1 cellular context compared by ENCODE assay signal in the genomic region with DNA sequence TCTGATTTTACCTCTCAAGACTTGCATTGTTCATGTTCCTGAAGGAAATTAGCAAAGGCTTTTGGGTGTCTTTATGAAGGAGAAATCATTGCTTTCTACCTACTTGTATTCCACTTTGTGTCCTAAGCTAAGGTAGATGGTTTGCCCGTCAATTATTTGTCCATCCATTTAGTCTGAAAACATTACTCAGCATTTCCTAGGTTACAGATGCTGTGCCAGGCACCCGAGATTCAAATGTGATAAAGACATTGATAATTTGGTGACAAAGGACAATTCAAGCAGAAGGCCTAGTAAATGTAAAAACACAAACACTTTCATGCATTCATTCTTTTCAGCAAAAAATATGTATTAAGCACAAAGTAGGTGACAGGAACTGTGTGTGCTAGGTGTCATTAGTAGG.
TF ChIP-seq lines count a peak whose summit lies in the region.

No MANE protein-coding gene starts in this region.

TF ChIP-seq in SK-N-SH treated with all-trans-retinoic acid at 6 μM for 48 hours, 23 proteins besides CTCF, POLR2A, EP300 and RAD21 (continued from another document):
- TF ChIP-seq POU6F1 (CRISPR knock-in tag; IDR thresholded peaks at IDR 0.05; ENCODE audit: borderline replicate concordance, low read depth) (no peak), ESRRG (CRISPR knock-in tag; IDR thresholded peaks at IDR 0.05) (no peak), TSHZ2 (CRISPR knock-in tag; IDR thresholded peaks at IDR 0.05) (no peak), TOX (CRISPR knock-in tag; IDR thresholded peaks at IDR 0.05; ENCODE audit: borderline replicate concordance) (no peak), PPARA (CRISPR knock-in tag; IDR thresholded peaks at IDR 0.05; ENCODE audit: borderline replicate concordance) (no peak), ZC3H10 (CRISPR knock-in tag; IDR thresholded peaks at IDR 0.05) (no peak), TCF4 (CRISPR knock-in tag; IDR thresholded peaks at IDR 0.05; ENCODE audit: borderline replicate concordance) (no peak), ISL1 (CRISPR knock-in tag; IDR thresholded peaks at IDR 0.05) (no peak), ZNF8 (CRISPR knock-in tag; IDR thresholded peaks at IDR 0.05) (no peak)
- TF ChIP-seq, protein P1, sequence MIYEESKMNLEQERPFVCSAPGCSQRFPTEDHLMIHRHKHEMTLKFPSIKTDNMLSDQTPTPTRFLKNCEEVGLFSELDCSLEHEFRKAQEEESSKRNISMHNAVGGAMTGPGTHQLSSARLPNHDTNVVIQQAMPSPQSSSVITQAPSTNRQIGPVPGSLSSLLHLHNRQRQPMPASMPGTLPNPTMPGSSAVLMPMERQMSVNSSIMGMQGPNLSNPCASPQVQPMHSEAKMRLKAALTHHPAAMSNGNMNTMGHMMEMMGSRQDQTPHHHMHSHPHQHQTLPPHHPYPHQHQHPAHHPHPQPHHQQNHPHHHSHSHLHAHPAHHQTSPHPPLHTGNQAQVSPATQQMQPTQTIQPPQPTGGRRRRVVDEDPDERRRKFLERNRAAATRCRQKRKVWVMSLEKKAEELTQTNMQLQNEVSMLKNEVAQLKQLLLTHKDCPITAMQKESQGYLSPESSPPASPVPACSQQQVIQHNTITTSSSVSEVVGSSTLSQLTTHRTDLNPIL (CRISPR knock-in tag; IDR thresholded peaks at IDR 0.05; ENCODE audit: low read depth) = no peak
